9 cellular contexts compared by ENCODE assay signal in genomic region chr17:52930581-52930980, GRCh38.
"Had no signal": no experiment of that assay in that cellular context is flagged by ENCODE, and none has a peak within 500 bp of the region (broad histone marks: within the 10 kb centered on the region; RNA-seq: fewer than 3 reads in every experiment).

No MANE protein-coding gene starts in this region.

- H3K9ac ChIP-seq: GM23248 had no signal

- H3K36me3 ChIP-seq: HAP-1 had no signal

- H3K4me1 ChIP-seq: HAP-1 had no signal

- DNase-seq: GM23248, GOT3, H7, H9, HCEC 1CT, HFFc6 had no signal

- H3K27ac ChIP-seq: GM23248 had no signal

- H3K9me3 ChIP-seq: HAP-1 had no signal

- ATAC-seq: GM23338, HCT116 had no signal

- H3K4me2 ChIP-seq: GM23338 had no signal

- H3K4me3 ChIP-seq: GM23248, GM23338, HAP-1 had no signal
